Comparison of ENCODE assay signal across 18 cellular contexts in the genomic region with DNA sequence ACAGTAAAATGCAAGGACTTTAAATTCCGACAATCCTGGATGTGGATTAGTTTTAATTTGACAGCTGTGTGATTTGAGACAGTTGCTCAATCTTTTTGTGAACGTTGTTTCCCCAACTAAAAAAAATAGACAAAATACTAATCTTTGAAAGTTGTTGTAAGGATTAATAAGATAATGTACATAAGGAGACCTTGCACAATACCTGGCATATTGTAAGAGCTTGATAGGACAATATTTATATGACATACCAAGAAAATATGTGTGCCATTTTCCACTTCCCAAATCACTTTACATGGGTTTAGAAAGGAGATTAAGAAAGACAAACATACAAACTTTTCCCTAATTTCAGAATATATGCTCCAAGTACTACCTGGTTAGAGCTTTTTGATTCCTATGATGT. TPM values are rescaled to one million over a fixed set of nuclear protein-coding genes. Genes with fewer than 3 reads are reported as not detected.
DNase-seq lines count a peak whose midpoint lies in the region; ATAC-seq and TF ChIP-seq lines count a peak whose summit lies in the region.
"Had no signal": no experiment of that assay in that cellular context is flagged by ENCODE, and none has a peak within 500 bp of the region (broad histone marks: within the 10 kb centered on the region; RNA-seq: fewer than 3 reads in every experiment).

No MANE protein-coding gene starts in this region.

- no peak overlapping the region for H3K4me3 ChIP-seq in fibroblast of the aortic adventitia (ENCODE audit: low read depth, low read length)
- H3K4me3 ChIP-seq in gastrocnemius medialis: no peak overlapping the region
- H3K4me3 ChIP-seq: BLaER1 treated with 17β-estradiol and CSF1 and Interleukin-3, amounts not matched to agents 10 nM and 100 nM; MG63; SK-N-MC had no signal

- peak; percentile 21 for DNase-seq in HCEC 1CT
- peak; percentile 28 for DNase-seq in fibroblast of the aortic adventitia (ENCODE audit: low read depth)
- no peak for DNase-seq in gastrocnemius medialis
- no peak for DNase-seq in NCI-H2171 treated with DMSO at 0.1 percent for 48 hours (lab: John Stamatoyannopoulos, UW)
- DNase-seq in activated naive CD8-positive, alpha-beta T cell treated with anti-CD3 and anti-CD28 coated beads for 36 hours: no peak
- DNase-seq: CD8-positive, alpha-beta T cell; EL; MG63; NCI-H1048; NCI-H1436; NCI-H2029; NK-92 treated with Interleukin-12 subunit alpha and Interleukin-12 subunit beta, amount 100 ng/mL, for 24 hours; Right ventricle myocardium superior had no signal

- in situ Hi-C loops in gastrocnemius medialis (cut with MboI; ENCODE audit: low sequenced_read_pairs in 4 of 4): no loop called here

- no peaks in the 10 kb centered on the region for H3K9me3 ChIP-seq in gastrocnemius medialis
- H3K9me3 ChIP-seq: MG63 had no signal

- H3K27me3 Mint-ChIP-seq in activated naive CD8-positive, alpha-beta T cell treated with anti-CD3 and anti-CD28 coated beads for 36 hours: peaks cover 4% of the 10 kb centered on the region

- peaks cover 18% of the 10 kb centered on the region for H3K36me3 Mint-ChIP-seq in activated naive CD8-positive, alpha-beta T cell treated with anti-CD3 and anti-CD28 coated beads for 36 hours

- H3K36me3 ChIP-seq in gastrocnemius medialis: no peaks in the 10 kb centered on the region
- H3K36me3 ChIP-seq: BLaER1 treated with 17β-estradiol and CSF1 and Interleukin-3, amounts not matched to agents 10 nM and 100 nM; MG63 had no signal

- H3K27ac ChIP-seq in VCaP: peak overlapping the region; percentile 36; the same call in 1 of the 2 replicates
- peak overlapping the region; percentile 35 to 76 (median 46) for H3K27ac ChIP-seq in gastrocnemius medialis
- H3K27ac ChIP-seq: BLaER1 treated with 17β-estradiol and CSF1 and Interleukin-3, amounts not matched to agents 10 nM and 100 nM; SK-N-MC had no signal

- ATAC-seq in gastrocnemius medialis: no peak
- no peak for ATAC-seq in GM19452 (IDR thresholded peaks at IDR 0.05; ENCODE audit: unreplicated experiment)
- no peak for ATAC-seq in HG03025 (IDR thresholded peaks at IDR 0.05; ENCODE audit: low FRiP score, unreplicated experiment)
- ATAC-seq: CD8-positive, alpha-beta T cell had no signal

- peaks cover 14% of the 10 kb centered on the region for H3K4me1 Mint-ChIP-seq in activated naive CD8-positive, alpha-beta T cell treated with anti-CD3 and anti-CD28 coated beads for 36 hours

- TF ChIP-seq CTCF in VCaP (conservative IDR thresholded peaks at IDR 0.05) (no peak), fibroblast of the aortic adventitia (IDR thresholded peaks at IDR 0.05; ENCODE audit: insufficient read depth, low read length) (no peak), gastrocnemius medialis (IDR thresholded peaks at IDR 0.05 in 4 of 5, conservative IDR thresholded peaks at IDR 0.05 in 1 of 5) (no peak)

- H3K4me1 ChIP-seq in gastrocnemius medialis: peaks cover 10 to 14% of the 10 kb centered on the region in 2 donors

- no peaks in the 10 kb centered on the region for H3K27me3 ChIP-seq in gastrocnemius medialis
- H3K27me3 ChIP-seq: BLaER1 treated with 17β-estradiol and CSF1 and Interleukin-3, amounts not matched to agents 10 nM and 100 nM; MG63 had no signal

- intact Hi-C loops in gastrocnemius medialis (cut with DNase I; ENCODE audit: low total_unique reads): no loop called here

- no peak overlapping the region for H3K4me3 Mint-ChIP-seq in activated naive CD8-positive, alpha-beta T cell treated with anti-CD3 and anti-CD28 coated beads for 36 hours
- H3K4me3 Mint-ChIP-seq: CD8-positive, alpha-beta T cell had no signal

- TF ChIP-seq POLR2A in gastrocnemius medialis (IDR thresholded peaks at IDR 0.05): no peak

- peaks cover 19% of the 10 kb centered on the region for H3K9me3 Mint-ChIP-seq in activated naive CD8-positive, alpha-beta T cell treated with anti-CD3 and anti-CD28 coated beads for 36 hours

- H3K27ac Mint-ChIP-seq in activated naive CD8-positive, alpha-beta T cell treated with anti-CD3 and anti-CD28 coated beads for 36 hours: no peak overlapping the region
- H3K27ac Mint-ChIP-seq: CD8-positive, alpha-beta T cell had no signal

RNA-seq across cellular contexts. Expression of a gene that starts 25.3 kb away (rescaled TPM):
- total RNA-seq in fibroblast of the aortic adventitia (ENCODE audit: low replicate concordance) (35.2 and 120 TPM in 2 replicates), gastrocnemius medialis (100 to 1,000 TPM in 1 of 4 donors, 10 to 100 TPM in 3; 64.1 to 116 (median 87.7) TPM)
- total RNA-seq in activated naive CD8-positive, alpha-beta T cell treated with anti-CD3 and anti-CD28 coated beads for 36 hours: 10 to 100 TPM; 19.4 to 19.6 TPM

Comparison
In these comparisons a context has a peak if more than half of its experiments do, and no peak if none do; other contexts are left out.
1. DNase-seq: peak in HCEC 1CT (single experiment) and fibroblast of the aortic adventitia (single experiment); none in gastrocnemius medialis (0 of 2), NCI-H2171 treated with DMSO at 0.1 percent for 48 hours (single experiment) and activated naive CD8-positive, alpha-beta T cell treated with anti-CD3 and anti-CD28 coated beads for 36 hours (single experiment).